Comparison of ENCODE assay signal across 24 cellular contexts in the genomic region with DNA sequence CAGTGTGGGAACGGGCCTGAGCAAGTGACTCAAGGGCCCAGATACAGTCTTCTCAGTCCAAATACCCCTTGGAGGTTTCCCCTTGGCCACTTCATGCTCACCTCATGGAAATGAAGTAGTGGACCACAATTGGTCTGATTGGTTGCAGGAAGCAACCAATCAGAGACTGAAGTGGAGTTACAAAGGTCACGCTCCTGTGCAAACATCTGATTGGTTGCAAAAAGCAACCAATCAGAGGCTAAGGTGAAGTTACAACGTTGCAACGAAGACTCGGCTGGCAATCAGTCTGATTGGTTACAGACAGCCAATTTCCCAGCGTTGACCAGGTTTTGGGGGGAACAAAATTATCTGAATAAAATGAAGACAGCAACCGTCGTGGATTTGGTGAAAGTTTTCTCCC.
"Had no signal": no experiment of that assay in that cellular context is flagged by ENCODE, and none has a peak within 500 bp of the region (broad histone marks: within the 10 kb centered on the region; RNA-seq: fewer than 3 reads in every experiment).

No MANE protein-coding gene starts in this region.

- H3K36me3 ChIP-seq: colonic mucosa, esophagus squamous epithelium, gastrocnemius medialis, heart right ventricle, left lung, lower lobe of right lung had no signal

- H3K4me1 ChIP-seq: colonic mucosa, left lung had no signal

- H3K4me3 ChIP-seq: colonic mucosa, esophagus squamous epithelium, gastrocnemius medialis, heart right ventricle, left lung, lower lobe of right lung, mucosa of descending colon had no signal

- H3K27ac ChIP-seq: colonic mucosa, epithelial cell of prostate, esophagus squamous epithelium, gastrocnemius medialis, heart right ventricle, left lung, lower lobe of right lung had no signal

- ATAC-seq: effector memory CD8-positive, alpha-beta T cell; esophagus mucosa; gastrocnemius medialis; heart right ventricle; left cardiac atrium; left lung; left ventricle myocardium superior; lower lobe of right lung; mucosa of descending colon had no signal

- DNase-seq: colonic mucosa; cortex of kidney; effector CD8-positive, alpha-beta T cell; effector memory CD8-positive, alpha-beta T cell; endodermal cell; erythroblast; esophagus squamous epithelium; foreskin fibroblast; foreskin melanocyte; gastrocnemius medialis; glutamatergic neuron; head of caudate nucleus; heart right ventricle; hippocampal formation; left cardiac atrium; left lung; left ventricle myocardium superior; lower lobe of right lung; mesenchymal stem cell; mucosa of descending colon had no signal

- H3K9me3 Mint-ChIP-seq: dendritic cell treated with granulocyte-macrophage colony-stimulating factor and Interleukin-4, amounts not matched to agents 40 ng/mL and 50 ng/mL, for 4 days; effector memory CD8-positive, alpha-beta T cell; mesothelial cell of epicardium had no signal

- H3K9me3 ChIP-seq: colonic mucosa, esophagus squamous epithelium, gastrocnemius medialis, left lung, lower lobe of right lung, mucosa of descending colon had no signal

- H3K4me3 Mint-ChIP-seq: dendritic cell treated with granulocyte-macrophage colony-stimulating factor and Interleukin-4, amounts not matched to agents 40 ng/mL and 50 ng/mL, for 4 days; effector memory CD8-positive, alpha-beta T cell; endodermal cell; mesothelial cell of epicardium had no signal

- H3K27me3 ChIP-seq: colonic mucosa, gastrocnemius medialis had no signal

- H3K27ac Mint-ChIP-seq: dendritic cell treated with granulocyte-macrophage colony-stimulating factor and Interleukin-4, amounts not matched to agents 40 ng/mL and 50 ng/mL, for 4 days; endodermal cell; mesothelial cell of epicardium had no signal
